Comparison of ENCODE assay signal across 31 cellular contexts in the genomic region with DNA sequence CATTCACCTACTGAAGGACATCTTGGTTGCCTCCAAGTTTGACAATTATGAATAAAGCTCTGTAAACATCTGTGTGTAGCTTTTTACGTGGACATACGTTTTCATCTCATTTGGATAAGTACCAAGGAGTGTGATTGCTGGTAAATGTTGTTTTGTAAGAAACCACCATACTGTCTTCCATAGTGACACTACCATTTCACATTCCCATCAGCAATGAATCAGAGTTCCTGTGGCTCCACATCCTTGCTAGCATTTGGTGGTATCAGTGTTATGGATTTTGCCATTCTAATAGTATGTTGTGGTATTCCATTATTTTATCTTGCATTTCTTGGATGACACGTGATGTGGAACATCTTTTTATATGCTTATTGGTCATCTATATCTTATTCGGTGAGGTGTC.
"Had no signal": no experiment of that assay in that cellular context is flagged by ENCODE, and none has a peak within 500 bp of the region (broad histone marks: within the 10 kb centered on the region; RNA-seq: fewer than 3 reads in every experiment).

No MANE protein-coding gene starts in this region.

- H3K27ac ChIP-seq: neutrophil, ovary, parathyroid adenoma, psoas muscle, right lobe of liver, sigmoid colon, suprapubic skin, testis, tibial artery, transverse colon, upper lobe of right lung, vagina had no signal

- H3K27ac Mint-ChIP-seq: nephron progenitor cell; progenitor cell of endocrine pancreas; stimulated activated effector memory CD8-positive, alpha-beta T cell treated with anti-CD3 and anti-CD28 coated beads, Interleukin-12 subunit alpha, Interleukin-12 subunit beta, amount 100 ng/mL, for 72 hours; stimulated activated naive CD8-positive, alpha-beta T cell treated with anti-CD3 and anti-CD28 coated beads, Interleukin-15, amount 100 ng/mL, for 72 hours; type B pancreatic cell had no signal

- ATAC-seq: naive thymus-derived CD8-positive, alpha-beta T cell; natural killer cell treated with Interleukin-12 subunit alpha and Interleukin-12 subunit beta and Interleukin-15 and Interleukin-18, amount 100 ng/mL, for 72 hours; psoas muscle; right cardiac atrium; right lobe of liver; stimulated activated effector memory CD8-positive, alpha-beta T cell treated with anti-CD3 and anti-CD28 coated beads, Interleukin-12 subunit alpha, Interleukin-12 subunit beta, amount 100 ng/mL, for 72 hours; stimulated activated naive CD8-positive, alpha-beta T cell treated with anti-CD3 and anti-CD28 coated beads, Interleukin-15, amount 100 ng/mL, for 72 hours; stimulated activated naive CD8-positive, alpha-beta T cell treated with anti-CD3 and anti-CD28 coated beads, Interleukin-15, Interleukin-2, amounts not matched to agents 100 U/mL and 50 U/mL, for 24 hours; upper lobe of right lung had no signal

- H3K9me3 Mint-ChIP-seq: natural killer cell treated with Interleukin-12 subunit alpha and Interleukin-12 subunit beta and Interleukin-15 and Interleukin-18, amount 100 ng/mL, for 72 hours; nephron progenitor cell; neural crest cell; stimulated activated effector memory CD8-positive, alpha-beta T cell treated with anti-CD3 and anti-CD28 coated beads, Interleukin-12 subunit alpha, Interleukin-12 subunit beta, amount 100 ng/mL, for 72 hours had no signal

- H3K9ac ChIP-seq: parathyroid adenoma had no signal

- H3K27me3 Mint-ChIP-seq: naive thymus-derived CD8-positive, alpha-beta T cell; natural killer cell treated with Interleukin-12 subunit alpha and Interleukin-12 subunit beta and Interleukin-15 and Interleukin-18, amount 100 ng/mL, for 72 hours; progenitor cell of endocrine pancreas; stimulated activated naive CD8-positive, alpha-beta T cell treated with anti-CD3 and anti-CD28 coated beads, Interleukin-15, amount 100 ng/mL, for 72 hours; type B pancreatic cell had no signal

- FAIRE-seq: small intestine had no signal

- H3K36me3 ChIP-seq: ovary, right lobe of liver, vagina had no signal

- DNase-seq: naive thymus-derived CD8-positive, alpha-beta T cell; nephron progenitor cell; occipital lobe; ovary; posterior cingulate gyrus; psoas muscle; right cardiac atrium; right lobe of liver; sigmoid colon; small intestine; stimulated activated CD4-positive, alpha-beta T cell treated with anti-CD3 and anti-CD28 coated beads, Interleukin-15, amount 100 ng/mL, for 24 hours; stimulated activated CD4-positive, alpha-beta T cell treated with anti-CD3 and anti-CD28 coated beads, Interleukin-2, amount 100 ng/mL, for 24 hours; stimulated activated CD4-positive, alpha-beta T cell treated with anti-CD3 and anti-CD28 coated beads, Interleukin-2, amount 100 ng/mL, for 48 hours; stimulated activated CD4-positive, alpha-beta T cell treated with anti-CD3 and anti-CD28 coated beads, Interleukin-4, amount 100 ng/mL, for 24 hours; stimulated activated naive CD4-positive, alpha-beta T cell; stimulated activated naive CD8-positive, alpha-beta T cell treated with anti-CD3 and anti-CD28 coated beads, Interleukin-15, amount 100 ng/mL, for 72 hours; stimulated activated naive CD8-positive, alpha-beta T cell treated with anti-CD3 and anti-CD28 coated beads, Interleukin-15, Interleukin-2, amounts not matched to agents 100 U/mL and 50 U/mL, for 24 hours; substantia nigra; testis; tibial artery; transverse colon; upper lobe of right lung had no signal

- H3K27me3 ChIP-seq: neutrophil, ovary, right lobe of liver, sigmoid colon, suprapubic skin, testis, tibial artery, transverse colon, upper lobe of right lung, vagina had no signal

- H3K79me2 ChIP-seq: parathyroid adenoma had no signal

- H3K4me3 Mint-ChIP-seq: naive thymus-derived CD8-positive, alpha-beta T cell; natural killer cell treated with Interleukin-12 subunit alpha and Interleukin-12 subunit beta and Interleukin-15 and Interleukin-18, amount 100 ng/mL, for 72 hours; nephron progenitor cell; neural crest cell; stimulated activated effector memory CD8-positive, alpha-beta T cell treated with anti-CD3 and anti-CD28 coated beads, Interleukin-12 subunit alpha, Interleukin-12 subunit beta, amount 100 ng/mL, for 72 hours; stimulated activated naive CD8-positive, alpha-beta T cell treated with anti-CD3 and anti-CD28 coated beads, Interleukin-15, amount 100 ng/mL, for 72 hours; type B pancreatic cell had no signal

- H2AFZ ChIP-seq: parathyroid adenoma had no signal

- H3K4me1 ChIP-seq: parathyroid adenoma, psoas muscle, suprapubic skin, testis, tibial artery, upper lobe of right lung had no signal

- H3K4me3 ChIP-seq: ovary, psoas muscle, right lobe of liver, sigmoid colon, suprapubic skin, testis, tibial artery, transverse colon, upper lobe of right lung, vagina had no signal

- H3K9me3 ChIP-seq: neutrophil, ovary, psoas muscle, right lobe of liver, sigmoid colon, suprapubic skin, testis, tibial artery, transverse colon, upper lobe of right lung, vagina had no signal
